In the genomic region with DNA sequence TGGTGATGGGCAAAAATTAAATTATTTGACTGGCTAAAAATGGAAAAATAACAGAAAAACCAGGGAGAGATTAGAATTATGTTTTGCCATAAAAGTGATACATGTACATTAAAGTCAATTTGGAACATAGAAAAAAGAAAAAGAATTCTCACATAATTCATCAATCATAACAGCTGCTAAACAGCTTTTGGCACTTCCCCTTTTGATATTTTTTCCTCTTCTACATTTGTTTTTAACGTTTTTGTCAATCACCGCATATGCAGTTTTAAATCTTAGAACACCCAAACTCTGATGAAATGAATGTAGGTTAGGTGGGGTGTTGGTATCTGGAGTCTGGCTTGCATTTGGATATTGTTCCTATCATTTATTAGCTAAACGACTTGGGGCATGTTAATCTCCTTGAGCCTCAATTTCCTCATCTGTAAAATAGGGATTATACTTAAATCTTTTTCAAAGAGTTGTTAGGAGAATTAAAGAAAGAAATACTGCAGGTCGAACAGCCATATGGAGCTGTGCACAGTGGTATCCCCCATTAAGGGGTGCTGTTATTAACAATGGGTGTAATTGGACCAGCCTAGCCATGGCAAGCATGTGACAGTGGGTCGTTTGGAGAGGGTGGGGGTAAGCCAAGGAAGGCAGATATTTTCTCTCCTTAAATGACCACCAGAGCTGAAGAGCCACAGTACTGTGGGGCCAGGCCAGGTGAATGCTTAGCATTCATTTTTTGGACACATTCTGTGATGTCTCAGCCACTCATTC, we compare ENCODE assay signal across 31 cellular contexts. TPM values are rescaled to one million over a fixed set of nuclear protein-coding genes. Genes with fewer than 3 reads are reported as not detected.
"Had no signal": no experiment of that assay in that cellular context is flagged by ENCODE, and none has a peak within 500 bp of the region (broad histone marks: within the 10 kb centered on the region; RNA-seq: fewer than 3 reads in every experiment).

No MANE protein-coding gene starts in this region.

- H3K36me3 ChIP-seq: adrenal gland, colonic mucosa, gastroesophageal sphincter had no signal

- H3K27ac ChIP-seq: adrenal gland, body of pancreas, colonic mucosa, epithelial cell of prostate, esophagus squamous epithelium, gastroesophageal sphincter, heart right ventricle had no signal

- H3K27ac Mint-ChIP-seq: activated CD4-positive, alpha-beta memory T cell treated with anti-CD3 and anti-CD28 coated beads for 36 hours; activated CD4-positive, alpha-beta T cell treated with anti-CD3 and anti-CD28 coated beads for 36 hours; activated CD4-positive, alpha-beta T cell treated with anti-CD3 and anti-CD28 coated beads, Interleukin-2, amount 10 ng/mL, durations not matched to agents 24 days and 14 days; activated CD8-positive, alpha-beta memory T cell treated with anti-CD3 and anti-CD28 coated beads, Interleukin-2, amount 10 ng/mL, durations not matched to agents 7 days and 5 days; activated CD8-positive, alpha-beta T cell treated with anti-CD3 and anti-CD28 coated beads, Interleukin-2, amount 10 ng/mL, durations not matched to agents 7 days and 5 days; activated naive CD4-positive, alpha-beta T cell treated with anti-CD3 and anti-CD28 coated beads for 36 hours; activated naive CD4-positive, alpha-beta T cell treated with anti-CD3 and anti-CD28 coated beads, Interleukin-2, amount 50 U/mL, for 24 hours; activated naive CD8-positive, alpha-beta T cell treated with anti-CD3 and anti-CD28 coated beads for 36 hours; activated naive CD8-positive, alpha-beta T cell treated with anti-CD3 and anti-CD28 coated beads, Interleukin-2, amount 50 U/mL, for 24 hours; activated T-helper 1 cell treated with anti-CD3 and anti-CD28 coated beads, Interleukin-12 subunit alpha, Interleukin-12 subunit beta, Interleukin-2, Interleukin-4 antibody, amounts not matched to agents 30 ng/mL and 10 ng/mL and 1 ng/mL, durations not matched to agents 14 hours and 24 hours and 36 hours; activated T-helper 2 cell treated with anti-CD3 and anti-CD28 coated beads, Interferon-gamma antibody, Interleukin-2, Interleukin-4, amounts not matched to agents 10 μg/mL and 5 μg/mL and 100 μg/mL, durations not matched to agents 14 hours and 24 hours and 36 hours had no signal

- H3K27me3 ChIP-seq: adrenal gland, body of pancreas, colonic mucosa, esophagus squamous epithelium, gastroesophageal sphincter, heart right ventricle had no signal

- H3K36me3 Mint-ChIP-seq: activated CD4-positive, alpha-beta memory T cell treated with anti-CD3 and anti-CD28 coated beads for 36 hours; activated CD8-positive, alpha-beta memory T cell treated with anti-CD3 and anti-CD28 coated beads, Interleukin-2, amount 10 ng/mL, durations not matched to agents 7 days and 5 days; activated naive CD4-positive, alpha-beta T cell treated with anti-CD3 and anti-CD28 coated beads, Interleukin-2, amount 50 U/mL, for 24 hours; activated naive CD8-positive, alpha-beta T cell treated with anti-CD3 and anti-CD28 coated beads for 36 hours had no signal

- H3K4me1 Mint-ChIP-seq: activated CD4-positive, alpha-beta T cell treated with anti-CD3 and anti-CD28 coated beads for 36 hours; activated CD4-positive, alpha-beta T cell treated with anti-CD3 and anti-CD28 coated beads, Interleukin-2, amount 10 ng/mL, durations not matched to agents 24 days and 14 days; activated CD8-positive, alpha-beta memory T cell treated with anti-CD3 and anti-CD28 coated beads, Interleukin-2, amount 10 ng/mL, durations not matched to agents 7 days and 5 days; activated naive CD4-positive, alpha-beta T cell treated with anti-CD3 and anti-CD28 coated beads, Interleukin-2, amount 50 U/mL, for 24 hours; activated naive CD8-positive, alpha-beta T cell treated with anti-CD3 and anti-CD28 coated beads for 36 hours; activated naive CD8-positive, alpha-beta T cell treated with anti-CD3 and anti-CD28 coated beads, Interleukin-2, amount 50 U/mL, for 24 hours had no signal

- ATAC-seq: activated CD4-positive, alpha-beta T cell treated with anti-CD3 and anti-CD28 coated beads for 36 hours; activated CD8-positive, alpha-beta memory T cell treated with anti-CD3 and anti-CD28 coated beads, Interleukin-2, amount 10 ng/mL, durations not matched to agents 7 days and 5 days; activated CD8-positive, alpha-beta T cell treated with anti-CD3 and anti-CD28 coated beads, Interleukin-2, amount 10 ng/mL, durations not matched to agents 7 days and 5 days; activated naive CD8-positive, alpha-beta T cell treated with anti-CD3 and anti-CD28 coated beads, Interleukin-2, amount 50 U/mL, for 24 hours; body of pancreas; gastroesophageal sphincter had no signal

- H3K4me3 ChIP-seq: adrenal gland, body of pancreas, colonic mucosa, esophagus squamous epithelium, gastroesophageal sphincter, heart right ventricle had no signal

- H3K27me3 Mint-ChIP-seq: activated CD4-positive, alpha-beta memory T cell treated with anti-CD3 and anti-CD28 coated beads for 36 hours; activated naive CD8-positive, alpha-beta T cell treated with anti-CD3 and anti-CD28 coated beads, Interleukin-2, amount 50 U/mL, for 24 hours had no signal

- H3K9me3 Mint-ChIP-seq: activated CD4-positive, alpha-beta memory T cell treated with anti-CD3 and anti-CD28 coated beads for 36 hours; activated CD4-positive, alpha-beta T cell treated with anti-CD3 and anti-CD28 coated beads, Interleukin-2, amount 10 ng/mL, durations not matched to agents 24 days and 14 days; activated naive CD4-positive, alpha-beta T cell treated with anti-CD3 and anti-CD28 coated beads for 36 hours; activated naive CD4-positive, alpha-beta T cell treated with anti-CD3 and anti-CD28 coated beads, Interleukin-2, amount 50 U/mL, for 24 hours; activated naive CD8-positive, alpha-beta T cell treated with anti-CD3 and anti-CD28 coated beads for 36 hours; activated T-helper 2 cell treated with anti-CD3 and anti-CD28 coated beads, Interferon-gamma antibody, Interleukin-2, Interleukin-4, amounts not matched to agents 10 μg/mL and 5 μg/mL and 100 μg/mL, durations not matched to agents 14 hours and 24 hours and 36 hours had no signal

- H3K4me3 Mint-ChIP-seq: activated CD4-positive, alpha-beta memory T cell treated with anti-CD3 and anti-CD28 coated beads for 36 hours; activated CD4-positive, alpha-beta T cell treated with anti-CD3 and anti-CD28 coated beads for 36 hours; activated CD4-positive, alpha-beta T cell treated with anti-CD3 and anti-CD28 coated beads, Interleukin-2, amount 10 ng/mL, durations not matched to agents 24 days and 14 days; activated CD8-positive, alpha-beta memory T cell treated with anti-CD3 and anti-CD28 coated beads, Interleukin-2, amount 10 ng/mL, durations not matched to agents 7 days and 5 days; activated CD8-positive, alpha-beta T cell treated with anti-CD3 and anti-CD28 coated beads, Interleukin-2, amount 10 ng/mL, durations not matched to agents 7 days and 5 days; activated naive CD4-positive, alpha-beta T cell treated with anti-CD3 and anti-CD28 coated beads for 36 hours; activated naive CD4-positive, alpha-beta T cell treated with anti-CD3 and anti-CD28 coated beads, Interleukin-2, amount 50 U/mL, for 24 hours; activated naive CD8-positive, alpha-beta T cell treated with anti-CD3 and anti-CD28 coated beads for 36 hours; activated naive CD8-positive, alpha-beta T cell treated with anti-CD3 and anti-CD28 coated beads, Interleukin-2, amount 50 U/mL, for 24 hours; activated T-helper 1 cell treated with anti-CD3 and anti-CD28 coated beads, Interleukin-12 subunit alpha, Interleukin-12 subunit beta, Interleukin-2, Interleukin-4 antibody, amounts not matched to agents 30 ng/mL and 10 ng/mL and 1 ng/mL, durations not matched to agents 14 hours and 24 hours and 36 hours had no signal

- H3K4me1 ChIP-seq: adrenal gland, body of pancreas, colonic mucosa, esophagus squamous epithelium, gastroesophageal sphincter had no signal

- DNase-seq: activated CD4-positive, alpha-beta memory T cell treated with anti-CD3 and anti-CD28 coated beads for 36 hours; activated CD4-positive, alpha-beta T cell treated with anti-CD3 and anti-CD28 coated beads for 36 hours; activated CD4-positive, alpha-beta T cell treated with anti-CD3 and anti-CD28 coated beads, Interleukin-2, amount 10 ng/mL, durations not matched to agents 24 days and 14 days; activated CD4-positive, CD25-positive, alpha-beta regulatory T cell; activated CD4-positive, CD25-positive, alpha-beta regulatory T cell treated with anti-CD3 and anti-CD28 coated beads, Interleukin-2, amount 50 U/mL, for 72 hours; activated CD8-positive, alpha-beta memory T cell treated with anti-CD3 and anti-CD28 coated beads, Interleukin-2, amount 10 ng/mL, durations not matched to agents 7 days and 5 days; activated CD8-positive, alpha-beta memory T cell treated with anti-CD3 and anti-CD28 coated beads, Interleukin-2, amount 50 U/mL, for 4 hours; activated CD8-positive, alpha-beta T cell treated with anti-CD3 and anti-CD28 coated beads, Interleukin-2, amount 10 ng/mL, durations not matched to agents 7 days and 5 days; activated effector memory CD4-positive, alpha-beta T cell treated with anti-CD3 and anti-CD28 coated beads, Interleukin-2, amount 50 U/mL, for 16 hours; activated naive CD4-positive, alpha-beta T cell treated with anti-CD3 and anti-CD28 coated beads for 36 hours; activated naive CD8-positive, alpha-beta T cell treated with anti-CD3 and anti-CD28 coated beads for 36 hours; activated naive CD8-positive, alpha-beta T cell treated with anti-CD3 and anti-CD28 coated beads, Interleukin-2, amount 50 U/mL, for 24 hours; activated T-cell treated with anti-CD3 and anti-CD28 coated beads, Interleukin-2, amount 50 U/mL, for 1 hour; activated T-cell treated with anti-CD3 and anti-CD28 coated beads, Interleukin-2, amount 50 U/mL, for 48 hours; adrenal gland; amygdala; aorta; body of pancreas; caudate nucleus; colonic mucosa; effector CD8-positive, alpha-beta T cell; esophagus squamous epithelium; foreskin melanocyte; heart right ventricle; T-helper 2 cell had no signal

- H3K9me3 ChIP-seq: adrenal gland, body of pancreas, colonic mucosa, esophagus squamous epithelium, gastroesophageal sphincter, heart right ventricle had no signal

RNA-seq across cellular contexts. Expression of gene NPR3, which starts 22.6 kb away (rescaled TPM):
- total RNA-seq: activated CD8-positive, alpha-beta memory T cell treated with anti-CD3 and anti-CD28 coated beads for 36 hours; activated CD8-positive, alpha-beta T cell treated with anti-CD3 and anti-CD28 coated beads, Interleukin-2, amount 10 ng/mL, durations not matched to agents 7 days and 5 days; activated naive CD8-positive, alpha-beta T cell treated with anti-CD3 and anti-CD28 coated beads for 36 hours; activated T-helper 1 cell treated with anti-CD3 and anti-CD28 coated beads, Interleukin-12 subunit alpha, Interleukin-12 subunit beta, Interleukin-2, Interleukin-4 antibody, amounts not matched to agents 30 ng/mL and 10 ng/mL and 1 ng/mL, durations not matched to agents 14 hours and 24 hours and 36 hours; activated T-helper 2 cell treated with anti-CD3 and anti-CD28 coated beads, Interferon-gamma antibody, Interleukin-2, Interleukin-4, amounts not matched to agents 10 μg/mL and 5 μg/mL and 100 μg/mL, durations not matched to agents 14 hours and 24 hours and 36 hours had no signal
